3 cellular contexts compared by ENCODE assay signal in the genomic region with DNA sequence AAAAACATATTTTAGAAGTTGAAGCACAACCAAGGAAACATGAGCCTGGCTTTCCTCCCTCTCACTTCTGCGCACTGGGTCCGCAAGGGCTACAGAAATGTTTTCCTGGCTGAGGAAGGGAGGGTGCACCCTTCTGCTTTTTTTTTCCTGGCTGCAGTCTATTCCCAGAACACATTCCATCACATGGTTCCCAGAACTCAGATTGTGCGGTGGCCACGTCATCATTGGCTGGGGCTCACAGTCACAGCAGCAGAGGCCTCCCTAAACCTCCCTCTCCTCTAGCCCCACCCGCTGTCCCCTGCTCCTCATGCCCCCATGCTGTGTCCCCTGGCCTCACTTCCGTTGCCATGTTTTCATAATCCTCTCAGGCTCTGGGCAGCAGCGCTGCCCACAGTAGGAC. TPM values are rescaled to one million over a fixed set of nuclear protein-coding genes. Genes with fewer than 3 reads are reported as not detected.
"Had no signal": no experiment of that assay in that cellular context is flagged by ENCODE, and none has a peak within 500 bp of the region (broad histone marks: within the 10 kb centered on the region; RNA-seq: fewer than 3 reads in every experiment).

No MANE protein-coding gene starts in this region.

RNA-seq across cellular contexts. Expression of gene RIMBP3B, which starts 5.9 kb away (rescaled TPM):
- total RNA-seq: activated T-helper 2 cell treated with anti-CD3 and anti-CD28 coated beads, Interferon-gamma antibody, Interleukin-2, Interleukin-4, amounts not matched to agents 10 μg/mL and 5 μg/mL and 100 μg/mL, durations not matched to agents 14 hours and 24 hours and 36 hours; body of pancreas; T-helper 17 cell had no signal
